ENCODE assay signal across 20 cellular contexts in the genomic region with DNA sequence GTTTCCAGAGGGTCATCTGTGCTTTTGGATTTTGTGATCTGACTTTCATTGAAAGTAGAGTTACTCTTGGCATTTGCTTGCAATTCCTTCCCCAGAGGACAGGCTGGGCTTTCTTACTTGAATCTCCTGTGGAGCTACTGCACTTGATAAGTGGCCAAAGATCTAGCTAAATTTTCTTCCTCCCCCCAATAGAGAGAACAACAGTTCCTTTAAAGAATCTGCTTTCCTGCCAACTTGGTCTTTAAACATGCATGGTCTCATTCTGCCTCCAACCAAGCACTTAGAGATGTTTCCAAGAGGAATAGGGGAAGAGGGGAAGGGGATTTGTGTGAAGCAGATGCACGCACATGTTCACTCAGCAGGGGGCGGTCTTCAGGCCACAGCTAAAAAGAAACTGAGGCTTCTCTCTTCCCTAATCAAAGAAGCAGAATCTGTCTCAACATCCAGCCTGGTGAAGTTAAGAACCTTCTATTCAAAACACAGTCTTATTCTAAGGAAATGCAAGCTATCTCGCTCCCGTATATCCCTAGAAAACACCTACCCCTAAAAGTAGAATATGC.
DNase-seq lines count a peak whose midpoint lies in the region; ATAC-seq and TF ChIP-seq lines count a peak whose summit lies in the region.
"Had no signal": no experiment of that assay in that cellular context is flagged by ENCODE, and none has a peak within 500 bp of the region (broad histone marks: within the 10 kb centered on the region; RNA-seq: fewer than 3 reads in every experiment).

No MANE protein-coding gene starts in this region.

- peak; percentile 34 for TF ChIP-seq CTCF in BE2C (IDR thresholded peaks at IDR 0.05; ENCODE audit: low read depth, low read length)
- TF ChIP-seq CTCF in HFFc6 (IDR thresholded peaks at IDR 0.05) = peak; percentile 68
- peak in 1 of 2 experiments; percentile 26 for TF ChIP-seq CTCF in brain (conservative IDR thresholded peaks at IDR 0.05)
- no peak for TF ChIP-seq CTCF in suprapubic skin (IDR thresholded peaks at IDR 0.05)

- H3K18ac ChIP-seq in mesendoderm (ENCODE audit: low read length) = no peak overlapping the region

- no peak overlapping the region for H3K56ac ChIP-seq in mesendoderm (ENCODE audit: low read length)

- DNase-seq in BE2C (no peak), HFFc6 (no peak), mesendoderm (peak; percentile 39), SKM-1 (lab: John Stamatoyannopoulos, UW; ENCODE audit: unreplicated experiment) (no peak), suprapubic skin (ENCODE audit: low spot score in 2 of 2) (no peak)
- no peak for DNase-seq in activated T-cell treated with anti-CD3 and anti-CD28 coated beads, Interleukin-2, amount 50 U/mL, for 24 hours
- DNase-seq: activated CD8-positive, alpha-beta memory T cell treated with anti-CD3 and anti-CD28 coated beads, Interleukin-2, amount 10 ng/mL, durations not matched to agents 7 days and 5 days; esophagus squamous epithelium; GM23248; NCI-H187; NCI-H774; stimulated activated CD4-positive, alpha-beta T cell treated with anti-CD3 and anti-CD28 coated beads, Interleukin-1b, Interleukin-23, amount 100 ng/mL, for 48 hours; trophoblast cell had no signal

- H3K4me3 ChIP-seq in BE2C (ENCODE audit: low read depth, low read length) (no peak overlapping the region), mesendoderm (ENCODE audit: low read length) (no peak overlapping the region), suprapubic skin (no peak overlapping the region)
- H3K4me3 ChIP-seq: coronary artery, esophagus squamous epithelium, GM23248, prostate gland had no signal

- H3K4me2 ChIP-seq in mesendoderm (ENCODE audit: low read length) = no peak overlapping the region

- no peak overlapping the region for H3K27ac ChIP-seq in mesendoderm (ENCODE audit: low read depth, low read length)
- no peak overlapping the region for H3K27ac ChIP-seq in suprapubic skin
- H3K27ac ChIP-seq: esophagus squamous epithelium, prostate gland had no signal

- no peak for ATAC-seq in GM21737 (IDR thresholded peaks at IDR 0.05; ENCODE audit: unreplicated experiment)
- ATAC-seq: activated CD8-positive, alpha-beta memory T cell treated with anti-CD3 and anti-CD28 coated beads, Interleukin-2, amount 10 ng/mL, durations not matched to agents 7 days and 5 days; activated naive CD4-positive, alpha-beta T cell treated with anti-CD3 and anti-CD28 coated beads, Interleukin-2, amount 50 U/mL, for 72 hours; Right ventricle myocardium inferior had no signal

- H3K4me1 Mint-ChIP-seq in HFFc6 (ENCODE audit: low read depth) (peaks cover 61% of the 10 kb centered on the region), brain (peaks cover 44% of the 10 kb centered on the region)
- no peaks in the 10 kb centered on the region for H3K4me1 Mint-ChIP-seq in activated T-cell treated with anti-CD3 and anti-CD28 coated beads, Interleukin-2, amount 50 U/mL, for 24 hours (ENCODE audit: low read depth)

- H3K9me3 ChIP-seq in BE2C (no peaks in the 10 kb centered on the region), suprapubic skin (no peaks in the 10 kb centered on the region)
- H3K9me3 ChIP-seq: esophagus squamous epithelium, prostate gland had no signal

- TF ChIP-seq EP300 in suprapubic skin (IDR thresholded peaks at IDR 0.05) = no peak

- no peaks in the 10 kb centered on the region for H3K79me1 ChIP-seq in mesendoderm (ENCODE audit: low read length)

- peaks cover 16% of the 10 kb centered on the region for H3K36me3 Mint-ChIP-seq in HFFc6 (ENCODE audit: low read depth)
- H3K36me3 Mint-ChIP-seq in brain = peaks cover 11% of the 10 kb centered on the region
- H3K36me3 Mint-ChIP-seq in activated T-cell treated with anti-CD3 and anti-CD28 coated beads, Interleukin-2, amount 50 U/mL, for 24 hours (ENCODE audit: low read depth) = no peaks in the 10 kb centered on the region
- H3K36me3 Mint-ChIP-seq: activated CD8-positive, alpha-beta memory T cell treated with anti-CD3 and anti-CD28 coated beads, Interleukin-2, amount 10 ng/mL, durations not matched to agents 7 days and 5 days; activated naive CD4-positive, alpha-beta T cell treated with anti-CD3 and anti-CD28 coated beads, Interleukin-2, amount 50 U/mL, for 72 hours had no signal

- H4K5ac ChIP-seq in mesendoderm (ENCODE audit: low read length) = no peak overlapping the region

- H2BK15ac ChIP-seq in mesendoderm (replicated peaks; ENCODE audit: low read depth) = no peak overlapping the region

- peak overlapping the region; percentile 82 for H3K27ac Mint-ChIP-seq in HFFc6
- H3K27ac Mint-ChIP-seq in brain = peak overlapping the region in 4 of 5 experiments; percentile 6 to 58 (median 24)
- H3K27ac Mint-ChIP-seq in activated T-cell treated with anti-CD3 and anti-CD28 coated beads, Interleukin-2, amount 50 U/mL, for 24 hours = no peak overlapping the region
- H3K27ac Mint-ChIP-seq: activated CD8-positive, alpha-beta memory T cell treated with anti-CD3 and anti-CD28 coated beads, Interleukin-2, amount 10 ng/mL, durations not matched to agents 7 days and 5 days; activated naive CD4-positive, alpha-beta T cell treated with anti-CD3 and anti-CD28 coated beads, Interleukin-2, amount 50 U/mL, for 72 hours; mesothelial cell of epicardium had no signal

- no peak overlapping the region for H3K9ac ChIP-seq in mesendoderm (ENCODE audit: low read length)
- H3K9ac ChIP-seq: GM23248 had no signal

- H3K4me3 Mint-ChIP-seq in HFFc6 (no peak overlapping the region), brain (no peak overlapping the region)
- no peak overlapping the region for H3K4me3 Mint-ChIP-seq in activated T-cell treated with anti-CD3 and anti-CD28 coated beads, Interleukin-2, amount 50 U/mL, for 24 hours
- H3K4me3 Mint-ChIP-seq: activated CD8-positive, alpha-beta memory T cell treated with anti-CD3 and anti-CD28 coated beads, Interleukin-2, amount 10 ng/mL, durations not matched to agents 7 days and 5 days; mesothelial cell of epicardium had no signal

- TF ChIP-seq POLR2A in suprapubic skin (IDR thresholded peaks at IDR 0.05) = no peak

- no peak overlapping the region for H3K23ac ChIP-seq in mesendoderm (ENCODE audit: low read length)

- peaks cover 30% of the 10 kb centered on the region for H3K4me1 ChIP-seq in BE2C
- no peaks in the 10 kb centered on the region for H3K4me1 ChIP-seq in mesendoderm (ENCODE audit: control insufficient read depth, low read depth, low read length)
- no peaks in the 10 kb centered on the region for H3K4me1 ChIP-seq in suprapubic skin
- H3K4me1 ChIP-seq: esophagus squamous epithelium, prostate gland had no signal

- H3K9me3 Mint-ChIP-seq in HFFc6 (no peaks in the 10 kb centered on the region), brain (no peaks in the 10 kb centered on the region)
- no peaks in the 10 kb centered on the region for H3K9me3 Mint-ChIP-seq in activated T-cell treated with anti-CD3 and anti-CD28 coated beads, Interleukin-2, amount 50 U/mL, for 24 hours
- H3K9me3 Mint-ChIP-seq: activated naive CD4-positive, alpha-beta T cell treated with anti-CD3 and anti-CD28 coated beads, Interleukin-2, amount 50 U/mL, for 72 hours; mesothelial cell of epicardium had no signal

- no peaks in the 10 kb centered on the region for H3K79me2 ChIP-seq in mesendoderm (ENCODE audit: control insufficient read depth, insufficient read depth, low read length)

- H3K36me3 ChIP-seq in BE2C (peaks cover 5% of the 10 kb centered on the region; the same call in 1 of the 2 replicates), mesendoderm (ENCODE audit: control insufficient read depth, insufficient read depth, low read length) (no peaks in the 10 kb centered on the region), suprapubic skin (peaks cover 3% of the 10 kb centered on the region)
- H3K36me3 ChIP-seq: esophagus squamous epithelium, prostate gland had no signal

- no peak overlapping the region for H2BK5ac ChIP-seq in mesendoderm (ENCODE audit: low read length)

- H3K27me3 Mint-ChIP-seq in HFFc6 (ENCODE audit: insufficient read depth) (peaks cover 2% of the 10 kb centered on the region), brain (no peaks in the 10 kb centered on the region)
- H3K27me3 Mint-ChIP-seq in activated T-cell treated with anti-CD3 and anti-CD28 coated beads, Interleukin-2, amount 50 U/mL, for 24 hours = peaks cover 7% of the 10 kb centered on the region

- H3K4ac ChIP-seq in mesendoderm (ENCODE audit: low read depth, low read length) = no peak overlapping the region

- no peak overlapping the region for H4K8ac ChIP-seq in mesendoderm (ENCODE audit: low read depth, low read length)

- no CpG with 5 or more reads among the region's 4 CpGs for WGBS in mesendoderm (ENCODE audit: extremely low coverage, insufficient coverage, low lambda C conversion rate)
- WGBS in suprapubic skin = 90% methylated on average over 4 of the region's 4 CpGs

- no peak overlapping the region for H2BK120ac ChIP-seq in mesendoderm (ENCODE audit: low read depth, low read length)

- H2AK5ac ChIP-seq in mesendoderm (ENCODE audit: low read length) = no peak overlapping the region

- H3K27me3 ChIP-seq in BE2C (no peaks in the 10 kb centered on the region), mesendoderm (ENCODE audit: insufficient read depth, low read length, poor library complexity) (no peaks in the 10 kb centered on the region), suprapubic skin (no peaks in the 10 kb centered on the region)
- H3K27me3 ChIP-seq: esophagus squamous epithelium had no signal

Comparison
In these comparisons a context has a peak if more than half of its experiments do, and no peak if none do; other contexts are left out.
1. CTCF ChIP-seq: peak in BE2C (single experiment) and HFFc6 (single experiment); none in suprapubic skin (0 of 2).